ENCODE assay signal across 9 cellular contexts in genomic region chr1:40421694-40422384, GRCh38. TPM values are rescaled to one million over a fixed set of nuclear protein-coding genes. Genes with fewer than 3 reads are reported as not detected.
DNase-seq lines count a peak whose midpoint lies in the region; ATAC-seq and TF ChIP-seq lines count a peak whose summit lies in the region.
"Had no signal": no experiment of that assay in that cellular context is flagged by ENCODE, and none has a peak within 500 bp of the region (broad histone marks: within the 10 kb centered on the region; RNA-seq: fewer than 3 reads in every experiment).

No MANE protein-coding gene starts in this region.

- H2BK120ac ChIP-seq in neuronal stem cell (ENCODE audit: low read depth, low read length): no peak overlapping the region

- no peak overlapping the region for H2AK5ac ChIP-seq in neuronal stem cell (ENCODE audit: low read depth, low read length)

- intact Hi-C loops in Right ventricle myocardium inferior (cut with DNase I): no loop called here

- H3K4me1 Mint-ChIP-seq in brain: peaks cover 23% of the 10 kb centered on the region
- H3K4me1 Mint-ChIP-seq in natural killer cell treated with Interleukin-12 subunit alpha and Interleukin-12 subunit beta and Interleukin-15 and Interleukin-18, amount 100 ng/mL, for 72 hours (ENCODE audit: low read depth in 2 of 2): peaks cover 14 to 16% of the 10 kb centered on the region in 2 donors

- no peak overlapping the region for H4K8ac ChIP-seq in neuronal stem cell (ENCODE audit: low read depth, low read length)

- H3K27ac ChIP-seq in neuronal stem cell (replicated peaks; ENCODE audit: low read length) (peak overlapping the region; percentile 18), foreskin keratinocyte (no peak overlapping the region)

- no peaks in the 10 kb centered on the region for H3K9me3 ChIP-seq in neuronal stem cell (replicated peaks in 1 of 2; ENCODE audit: control insufficient read depth in 2 of 2, insufficient read depth in 1 of 2, low read depth in 1 of 2, low read length in 2 of 2)

- H3K4me1 ChIP-seq in neuronal stem cell (ENCODE audit: control insufficient read depth in 2 of 2, insufficient read depth in 1 of 2, low read depth in 1 of 2, low read length in 2 of 2) (peaks cover 16 to 17% of the 10 kb centered on the region in 2 donors), foreskin keratinocyte (no peaks in the 10 kb centered on the region)

- DNase-seq in DMS79 treated with DMSO at 0.1 percent for 48 hours (lab: John Stamatoyannopoulos, UW) (peak; percentile 65), NCI-H2029 (lab: John Stamatoyannopoulos, UW) (peak; percentile 100), neuronal stem cell (ENCODE audit: low spot score) (no peak), foreskin keratinocyte (no peak), Right ventricle myocardium inferior (ENCODE audit: missing footprints) (no peak)
- DNase-seq in natural killer cell treated with Interleukin-12 subunit alpha and Interleukin-12 subunit beta and Interleukin-15 and Interleukin-18, amount 100 ng/mL, for 72 hours (ENCODE audit: low spot score): no peak
- no peak for DNase-seq in stimulated activated CD4-positive, alpha-beta T cell treated with anti-CD3 and anti-CD28 coated beads, Interleukin-12 subunit alpha, Interleukin-12 subunit beta, amount 100 ng/mL, for 4 hours
- DNase-seq: islet precursor cell had no signal

- no peak overlapping the region for H3K4me2 ChIP-seq in neuronal stem cell (ENCODE audit: insufficient read depth, low read length, poor library complexity, severe bottlenecking)

- peaks cover 49% of the 10 kb centered on the region for H3K36me3 Mint-ChIP-seq in brain
- peaks cover 53% of the 10 kb centered on the region for H3K36me3 Mint-ChIP-seq in natural killer cell treated with Interleukin-12 subunit alpha and Interleukin-12 subunit beta and Interleukin-15 and Interleukin-18, amount 100 ng/mL, for 72 hours

- H2BK5ac ChIP-seq in neuronal stem cell (ENCODE audit: low read length): no peak overlapping the region

- no peak overlapping the region for H3K4me3 ChIP-seq in neuronal stem cell (ENCODE audit: low read length in 2 of 2)

- no peak overlapping the region for H2BK15ac ChIP-seq in neuronal stem cell (ENCODE audit: low read length)

- H4K91ac ChIP-seq in neuronal stem cell (ENCODE audit: low read depth, low read length, poor library complexity): no peak overlapping the region

- peak overlapping the region; percentile 15 for H3K9ac ChIP-seq in neuronal stem cell (ENCODE audit: low read depth, low read length, poor library complexity)

- no peak for ATAC-seq in natural killer cell treated with Interleukin-12 subunit alpha and Interleukin-12 subunit beta and Interleukin-15 and Interleukin-18, amount 100 ng/mL, for 72 hours
- ATAC-seq in foreskin keratinocyte (no peak), Right ventricle myocardium inferior (no peak)

- H3K4ac ChIP-seq in neuronal stem cell (ENCODE audit: low read length): no peak overlapping the region

- TF ChIP-seq CTCF in brain (conservative IDR thresholded peaks at IDR 0.05) (no peak), foreskin keratinocyte (conservative IDR thresholded peaks at IDR 0.05) (no peak)

- H3K27me3 ChIP-seq in neuronal stem cell (ENCODE audit: control insufficient read depth in 3 of 3, insufficient read depth in 3 of 3, low read depth in 1 of 3, low read length in 3 of 3) (no peaks in the 10 kb centered on the region), foreskin keratinocyte (no peaks in the 10 kb centered on the region)

- peak overlapping the region; percentile 54 for H3K18ac ChIP-seq in neuronal stem cell (ENCODE audit: low read length)

- peak overlapping the region; percentile 25 for H3K14ac ChIP-seq in neuronal stem cell (ENCODE audit: low read length)

- H3K4me3 Mint-ChIP-seq in brain: no peak overlapping the region
- no peak overlapping the region for H3K4me3 Mint-ChIP-seq in natural killer cell treated with Interleukin-12 subunit alpha and Interleukin-12 subunit beta and Interleukin-15 and Interleukin-18, amount 100 ng/mL, for 72 hours

- H2BK12ac ChIP-seq in neuronal stem cell (ENCODE audit: low read length): no peak overlapping the region

- H3K79me1 ChIP-seq in neuronal stem cell (ENCODE audit: low read depth, low read length): no peaks in the 10 kb centered on the region

- no peak overlapping the region for H3K23ac ChIP-seq in neuronal stem cell (ENCODE audit: low read depth, low read length, poor library complexity)

- peak overlapping the region; percentile 57 for H2AFZ ChIP-seq in neuronal stem cell (ENCODE audit: low read length)

- H3K9me3 Mint-ChIP-seq in brain: no peaks in the 10 kb centered on the region
- H3K9me3 Mint-ChIP-seq in natural killer cell treated with Interleukin-12 subunit alpha and Interleukin-12 subunit beta and Interleukin-15 and Interleukin-18, amount 100 ng/mL, for 72 hours: no peaks in the 10 kb centered on the region

- peaks cover 2% of the 10 kb centered on the region for H3K27me3 Mint-ChIP-seq in brain
- H3K27me3 Mint-ChIP-seq in natural killer cell treated with Interleukin-12 subunit alpha and Interleukin-12 subunit beta and Interleukin-15 and Interleukin-18, amount 100 ng/mL, for 72 hours: no peaks in the 10 kb centered on the region

- H3K27ac Mint-ChIP-seq in brain: peak overlapping the region; percentile 15 to 84 (median 78)
- H3K27ac Mint-ChIP-seq in natural killer cell treated with Interleukin-12 subunit alpha and Interleukin-12 subunit beta and Interleukin-15 and Interleukin-18, amount 100 ng/mL, for 72 hours: peak overlapping the region in 1 of 2 donors; percentile 46

- WGBS in neuronal stem cell (ENCODE audit: extremely low coverage in 2 of 2, insufficient read length in 2 of 2, insufficient replicate concordance in 1 of 2), 2 donors: no CpG with 5 or more reads among the region's 8 CpGs

- H3K36me3 ChIP-seq in neuronal stem cell (replicated peaks in 1 of 2; ENCODE audit: control insufficient read depth in 2 of 2, insufficient read depth in 2 of 2, low read length in 2 of 2): peaks cover 4 to 22% of the 10 kb centered on the region in 2 donors

RNA-seq across cellular contexts. Expression of gene ZFP69B, which starts 28.4 kb away (rescaled TPM):
- polyA plus RNA-seq in brain (ENCODE audit: insufficient read depth, low read depth, low replicate concordance): 7.4 TPM
- 5.8 TPM for polyA plus RNA-seq in neuronal stem cell (2013, experiment 1 of 2)
- 5.6 TPM for polyA plus RNA-seq in neuronal stem cell (2013, experiment 2 of 2)
- total RNA-seq in natural killer cell treated with Interleukin-12 subunit alpha and Interleukin-12 subunit beta and Interleukin-15 and Interleukin-18, amount 100 ng/mL, for 72 hours: 1 to 10 TPM; 4.0 to 6.2 TPM
- total RNA-seq in foreskin keratinocyte: 3.2 and 4.2 TPM in 2 replicates
- polyA plus RNA-seq in foreskin keratinocyte: 0.83 and 0.97 TPM in 2 replicates
- 1.2 TPM for total RNA-seq in Right ventricle myocardium inferior

RNA-seq across cellular contexts. Expression of gene SMAP2, which starts 48.3 kb away (rescaled TPM):
- polyA plus RNA-seq in brain (ENCODE audit: insufficient read depth, low read depth, low replicate concordance) (74.2 TPM), foreskin keratinocyte (15.8 and 18.5 TPM in 2 replicates)
- polyA plus RNA-seq in neuronal stem cell (2013, experiment 1 of 2): 12.8 TPM
- polyA plus RNA-seq in neuronal stem cell (2013, experiment 2 of 2): 12.4 TPM
- 100 to 1,000 TPM; 132 to 158 TPM for total RNA-seq in natural killer cell treated with Interleukin-12 subunit alpha and Interleukin-12 subunit beta and Interleukin-15 and Interleukin-18, amount 100 ng/mL, for 72 hours
- total RNA-seq in foreskin keratinocyte (20.4 and 20.9 TPM in 2 replicates), Right ventricle myocardium inferior (16.3 TPM)

RNA-seq across cellular contexts. Expression of gene ZFP69, which starts 55.3 kb away (rescaled TPM):
- 1.1 TPM for polyA plus RNA-seq in brain (ENCODE audit: insufficient read depth, low read depth, low replicate concordance)
- 3.7 TPM for polyA plus RNA-seq in neuronal stem cell (2013, experiment 1 of 2)
- polyA plus RNA-seq in neuronal stem cell (2013, experiment 2 of 2): 4.4 TPM
- total RNA-seq in natural killer cell treated with Interleukin-12 subunit alpha and Interleukin-12 subunit beta and Interleukin-15 and Interleukin-18, amount 100 ng/mL, for 72 hours: 1 to 10 TPM; 4.3 to 4.5 TPM
- 4.1 and 4.7 TPM in 2 replicates for total RNA-seq in foreskin keratinocyte
- 2.7 and 3.0 TPM in 2 replicates for polyA plus RNA-seq in foreskin keratinocyte
- total RNA-seq in Right ventricle myocardium inferior: 1.8 TPM

Comparison
In these comparisons a context has a peak if more than half of its experiments do, and no peak if none do; other contexts are left out.
1. DNase-seq: peak in DMS79 treated with DMSO at 0.1 percent for 48 hours (single experiment) and NCI-H2029 (single experiment); none in neuronal stem cell (single experiment), natural killer cell treated with Interleukin-12 subunit alpha and Interleukin-12 subunit beta and Interleukin-15 and Interleukin-18, amount 100 ng/mL, for 72 hours (single experiment), foreskin keratinocyte (0 of 2), stimulated activated CD4-positive, alpha-beta T cell treated with anti-CD3 and anti-CD28 coated beads, Interleukin-12 subunit alpha, Interleukin-12 subunit beta, amount 100 ng/mL, for 4 hours (single experiment) and Right ventricle myocardium inferior (single experiment).